ENCODE assay signal across 16 cellular contexts in genomic region chr5:87190687-87191086, GRCh38.
A peak's percentile ranks its signal among the peaks of the same experiment; 100 is the strongest.
DNase-seq lines count a peak whose midpoint lies in the region; ATAC-seq, FAIRE-seq and TF ChIP-seq lines count a peak whose summit lies in the region.
"Had no signal": no experiment of that assay in that cellular context is flagged by ENCODE, and none has a peak within 500 bp of the region (broad histone marks: within the 10 kb centered on the region; RNA-seq: fewer than 3 reads in every experiment).

No MANE protein-coding gene starts in this region.

- TF ChIP-seq CTCF in lower leg skin (IDR thresholded peaks at IDR 0.05) = no peak

- no peak overlapping the region for H3K27ac ChIP-seq in naive thymus-derived CD4-positive, alpha-beta T cell (ENCODE audit: low read depth, low read length)
- H3K27ac ChIP-seq: heart right ventricle, thyroid gland had no signal

- POLR2A ChIA-PET in naive thymus-derived CD4-positive, alpha-beta T cell (lab: Charles Lee) = no interaction called here

- TF ChIP-seq POLR2A in GM12892 (IDR thresholded peaks at IDR 0.05; ENCODE audit: low read depth, low read length) = no peak
- no peak for TF ChIP-seq POLR2A in lower leg skin (IDR thresholded peaks at IDR 0.05)

- DNase-seq in GM12892 (ENCODE audit: insufficient read length) (no peak), DMS153 (lab: John Stamatoyannopoulos, UW) (no peak), mesenteric fat pad (ENCODE audit: low spot score) (no peak), lower leg skin (ENCODE audit: low spot score in 2 of 2) (no peak)
- DNase-seq in naive thymus-derived CD4-positive, alpha-beta T cell = no peak
- DNase-seq: activated CD4-positive, alpha-beta T cell treated with anti-CD3 and anti-CD28 coated beads, Interleukin-2, amount 50 U/mL, for 48 hours; amniotic stem cell; erythroblast; heart right ventricle; MG63; SHP77 treated with DMSO at 0.1 percent for 48 hours; thyroid gland had no signal

- FAIRE-seq in GM12892 (lab: Jason Lieb, UNC) = peak; percentile 54
- FAIRE-seq: HTR-8/SVneo had no signal

- CTCF ChIA-PET in naive thymus-derived CD4-positive, alpha-beta T cell (lab: Charles Lee) = no interaction called here

- H3K36me3 Mint-ChIP-seq in naive thymus-derived CD4-positive, alpha-beta T cell = no peaks in the 10 kb centered on the region

- H3K36me3 ChIP-seq in naive thymus-derived CD4-positive, alpha-beta T cell (ENCODE audit: control insufficient read depth in 2 of 3, insufficient read depth in 3 of 3, low read length in 3 of 3) = no peaks in the 10 kb centered on the region
- H3K36me3 ChIP-seq: heart right ventricle, MG63, thyroid gland had no signal

- intact Hi-C loops in naive thymus-derived CD4-positive, alpha-beta T cell (cut with micrococcal nuclease) = loop anchor here (5.0 kb wide), 2 partner anchors 68 to 108 kb away; no protein-coding TSS in a partner anchor
- intact Hi-C loops in lower leg skin (cut with DNase I; ENCODE audit: low total_unique reads) = no loop called here

- H3K27ac Mint-ChIP-seq in naive thymus-derived CD4-positive, alpha-beta T cell = no peak overlapping the region

- no peaks in the 10 kb centered on the region for H3K9me3 Mint-ChIP-seq in naive thymus-derived CD4-positive, alpha-beta T cell

- H3K4me1 Mint-ChIP-seq in naive thymus-derived CD4-positive, alpha-beta T cell = peaks cover 8 to 30% (median 17%) of the 10 kb centered on the region in 7 donors

- ATAC-seq in GM19395 (IDR thresholded peaks at IDR 0.05; ENCODE audit: unreplicated experiment) (peak; percentile 61), HG02798 (IDR thresholded peaks at IDR 0.05; ENCODE audit: poor library complexity, unreplicated experiment) (peak; percentile 68), HG03520 (IDR thresholded peaks at IDR 0.05; ENCODE audit: unreplicated experiment) (peak; percentile 58)
- ATAC-seq in naive thymus-derived CD4-positive, alpha-beta T cell = no peak
- ATAC-seq: heart right ventricle had no signal

- no peaks in the 10 kb centered on the region for H3K27me3 ChIP-seq in naive thymus-derived CD4-positive, alpha-beta T cell (ENCODE audit: control insufficient read depth in 2 of 2, insufficient read depth in 2 of 2, low read length in 2 of 2)
- H3K27me3 ChIP-seq: heart right ventricle, MG63, thyroid gland had no signal

- no peak overlapping the region for H3K4me3 ChIP-seq in naive thymus-derived CD4-positive, alpha-beta T cell (ENCODE audit: low read length)
- H3K4me3 ChIP-seq in lower leg skin (ENCODE audit: low read depth, poor library complexity, severe bottlenecking) = no peak overlapping the region
- H3K4me3 ChIP-seq: heart right ventricle, MG63, thyroid gland had no signal

- H3K9me3 ChIP-seq in naive thymus-derived CD4-positive, alpha-beta T cell (ENCODE audit: control insufficient read depth in 2 of 3, low read length in 3 of 3) = no peaks in the 10 kb centered on the region
- H3K9me3 ChIP-seq: heart right ventricle, MG63, thyroid gland had no signal

- no peaks in the 10 kb centered on the region for H3K27me3 Mint-ChIP-seq in naive thymus-derived CD4-positive, alpha-beta T cell

- H3K4me1 ChIP-seq in naive thymus-derived CD4-positive, alpha-beta T cell (ENCODE audit: control insufficient read depth in 2 of 2, insufficient read depth in 2 of 2, low read length in 2 of 2) = peaks cover 4 to 5% of the 10 kb centered on the region in 2 donors
- H3K4me1 ChIP-seq: thyroid gland had no signal

- H3K4me3 Mint-ChIP-seq in naive thymus-derived CD4-positive, alpha-beta T cell = no peak overlapping the region
